Comparison of ENCODE assay signal across 8 cellular contexts in the genomic region with DNA sequence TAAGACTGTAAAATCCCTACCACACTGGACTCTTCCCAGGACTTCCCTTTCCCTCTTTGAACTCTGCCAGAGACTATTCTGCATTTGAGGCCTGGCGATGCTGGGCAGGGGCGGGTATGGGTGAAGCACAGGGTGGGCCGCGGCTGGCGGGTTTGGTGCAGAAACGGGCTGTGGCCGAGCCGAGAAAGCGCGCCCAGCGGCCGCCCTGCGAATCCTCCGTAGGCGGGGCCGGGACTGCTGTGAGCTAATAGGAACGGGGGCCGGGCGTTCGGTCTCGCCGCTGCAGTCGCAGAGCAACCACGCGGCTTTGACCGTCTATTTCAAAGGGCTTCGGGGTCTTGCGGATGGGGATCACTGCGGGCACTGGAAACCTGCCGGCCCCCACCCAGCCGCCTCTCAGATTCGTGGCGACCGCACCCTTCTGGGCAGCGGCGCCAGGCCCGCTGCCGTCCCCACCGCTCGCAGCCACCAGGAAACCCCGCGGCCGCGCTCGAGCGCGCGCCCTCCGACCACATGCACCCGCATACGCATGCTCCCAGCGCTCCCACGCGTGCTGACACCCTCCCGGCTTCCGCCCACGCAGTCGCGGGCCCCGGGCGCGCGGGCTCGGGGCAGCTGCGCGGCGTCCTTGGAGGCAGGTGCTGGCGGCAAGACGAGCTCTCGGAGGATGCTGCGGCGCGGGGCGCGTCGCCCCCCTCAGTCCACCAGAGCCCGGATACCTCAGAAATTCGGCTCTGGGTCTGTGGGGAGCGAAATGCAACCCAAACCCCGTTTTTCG. TPM values are rescaled to one million over a fixed set of nuclear protein-coding genes. Genes with fewer than 3 reads are reported as not detected.
DNase-seq lines count a peak whose midpoint lies in the region; ATAC-seq, FAIRE-seq and TF ChIP-seq lines count a peak whose summit lies in the region.

No MANE protein-coding gene starts in this region.

- H3K9me3 Mint-ChIP-seq in CD14-positive monocyte = peaks cover 0 to 4% (median 0%) of the 10 kb centered on the region in 7 donors
- no peaks in the 10 kb centered on the region for H3K9me3 Mint-ChIP-seq in activated CD4-positive, alpha-beta memory T cell treated with anti-CD3 and anti-CD28 coated beads, Interleukin-2, amount 10 ng/mL, durations not matched to agents 7 days and 5 days

- CTCF ChIA-PET in activated CD4-positive, alpha-beta memory T cell treated with anti-CD3 and anti-CD28 coated beads, Interleukin-2, amount 10 ng/mL, durations not matched to agents 7 days and 5 days (lab: Charles Lee) = interaction anchor here (1.0 to 5.4 kb wide), 14 partner anchors 17 to 766 kb away, joined by 3 to 118 read pairs (median 4); a partner anchor contains a TSS

- POLR2A ChIA-PET in activated CD4-positive, alpha-beta memory T cell treated with anti-CD3 and anti-CD28 coated beads, Interleukin-2, amount 10 ng/mL, durations not matched to agents 7 days and 5 days (lab: Charles Lee) = interaction anchor here (0.6 to 2.0 kb wide), 20 partner anchors 18 to 766 kb away, joined by 3 to 24 read pairs (median 4); a partner anchor contains a TSS

- TF ChIP-seq CTCF in CD14-positive monocyte (IDR thresholded peaks at IDR 0.05) (no peak), lower lobe of right lung (IDR thresholded peaks at IDR 0.05) (peak; percentile 54)

- peak overlapping the region; percentile 96 for H3K27ac ChIP-seq in lower lobe of right lung

- H3K4me1 Mint-ChIP-seq in CD14-positive monocyte = peaks cover 23% of the 10 kb centered on the region
- peaks cover 33% of the 10 kb centered on the region for H3K4me1 Mint-ChIP-seq in activated CD4-positive, alpha-beta memory T cell treated with anti-CD3 and anti-CD28 coated beads, Interleukin-2, amount 10 ng/mL, durations not matched to agents 7 days and 5 days

- peaks cover 41% of the 10 kb centered on the region for H3K4me1 ChIP-seq in lower lobe of right lung

- peak overlapping the region; percentile 87 to 92 (median 90) for H3K27ac Mint-ChIP-seq in CD14-positive monocyte
- peak overlapping the region; percentile 87 for H3K27ac Mint-ChIP-seq in activated CD4-positive, alpha-beta memory T cell treated with anti-CD3 and anti-CD28 coated beads, Interleukin-2, amount 10 ng/mL, durations not matched to agents 7 days and 5 days

- H3K4me3 Mint-ChIP-seq in CD14-positive monocyte = peak overlapping the region; percentile 94
- peak overlapping the region; percentile 87 for H3K4me3 Mint-ChIP-seq in activated CD4-positive, alpha-beta memory T cell treated with anti-CD3 and anti-CD28 coated beads, Interleukin-2, amount 10 ng/mL, durations not matched to agents 7 days and 5 days

- intact Hi-C loops in CD14-positive monocyte (cut with micrococcal nuclease) = loop anchor here (2.0 to 10.0 kb wide), 8 partner anchors 32 to 542 kb away; a partner anchor contains a TSS
- intact Hi-C loops in lower lobe of right lung (cut with DNase I) = no loop called here

- H3K4me3 ChIP-seq in lower lobe of right lung = peak overlapping the region; percentile 83

- H3K9me3 ChIP-seq in lower lobe of right lung = no peaks in the 10 kb centered on the region

- ATAC-seq in HG03439 (IDR thresholded peaks at IDR 0.05; ENCODE audit: unreplicated experiment) (peak; percentile 45), lower lobe of right lung (peak; percentile 79 to 83)

- no peaks in the 10 kb centered on the region for H3K27me3 ChIP-seq in lower lobe of right lung (ENCODE audit: low read depth)

- DNase-seq in CD14-positive monocyte (ENCODE audit: low spot score) (peak; percentile 68), GM19239 (ENCODE audit: insufficient read length, low spot score) (peak; percentile 72), NCI-H526 treated with DMSO at 0.1 percent for 48 hours (lab: John Stamatoyannopoulos, UW) (peak; percentile 67), ecto neural progenitor cell (ENCODE audit: low spot score) (peak; percentile 90), lower lobe of right lung (peak; percentile 95)
- peak; percentile 83 for DNase-seq in activated CD4-positive, alpha-beta memory T cell treated with anti-CD3 and anti-CD28 coated beads, Interleukin-2, amount 10 ng/mL, durations not matched to agents 7 days and 5 days
- DNase-seq in stimulated activated CD4-positive, alpha-beta T cell treated with anti-CD3 and anti-CD28 coated beads, TNF-alpha, amount 100 ng/mL, for 1 hour (ENCODE audit: low read depth in 3 of 3, low spot score in 1 of 3) = peak; percentile 64 to 77 (median 75)

- peaks cover 0 to 3% of the 10 kb centered on the region in 2 donors for H3K36me3 Mint-ChIP-seq in CD14-positive monocyte
- H3K36me3 Mint-ChIP-seq in activated CD4-positive, alpha-beta memory T cell treated with anti-CD3 and anti-CD28 coated beads, Interleukin-2, amount 10 ng/mL, durations not matched to agents 7 days and 5 days (ENCODE audit: low read depth) = peaks cover 8% of the 10 kb centered on the region

- peak; percentile 11 for FAIRE-seq in GM19239 (lab: Jason Lieb, UNC)

- H3K27me3 Mint-ChIP-seq in CD14-positive monocyte (ENCODE audit: low read depth in 3 of 3) = peaks cover 0 to 4% (median 2%) of the 10 kb centered on the region in 3 donors
- peaks cover 7% of the 10 kb centered on the region for H3K27me3 Mint-ChIP-seq in activated CD4-positive, alpha-beta memory T cell treated with anti-CD3 and anti-CD28 coated beads, Interleukin-2, amount 10 ng/mL, durations not matched to agents 7 days and 5 days

- H3K36me3 ChIP-seq in lower lobe of right lung = no peaks in the 10 kb centered on the region

RNA-seq across cellular contexts. Expression of a gene that starts 32.7 kb away (rescaled TPM):
- polyA plus RNA-seq in CD14-positive monocyte = 10 to 100 TPM; 42.1 to 68.8 TPM
- total RNA-seq in activated CD4-positive, alpha-beta memory T cell treated with anti-CD3 and anti-CD28 coated beads, Interleukin-2, amount 10 ng/mL, durations not matched to agents 7 days and 5 days = 10 to 100 TPM; 65.2 to 66.6 TPM
- total RNA-seq in lower lobe of right lung = 46.8 TPM

Comparison
In these comparisons a context has a peak if more than half of its experiments do, and no peak if none do; other contexts are left out.
1. Peak in every context shown above with its lines: DNase-seq, ATAC-seq, H3K4me3 ChIP-seq and H3K27ac ChIP-seq.